ENCODE assay signal across 9 cellular contexts in the genomic region with DNA sequence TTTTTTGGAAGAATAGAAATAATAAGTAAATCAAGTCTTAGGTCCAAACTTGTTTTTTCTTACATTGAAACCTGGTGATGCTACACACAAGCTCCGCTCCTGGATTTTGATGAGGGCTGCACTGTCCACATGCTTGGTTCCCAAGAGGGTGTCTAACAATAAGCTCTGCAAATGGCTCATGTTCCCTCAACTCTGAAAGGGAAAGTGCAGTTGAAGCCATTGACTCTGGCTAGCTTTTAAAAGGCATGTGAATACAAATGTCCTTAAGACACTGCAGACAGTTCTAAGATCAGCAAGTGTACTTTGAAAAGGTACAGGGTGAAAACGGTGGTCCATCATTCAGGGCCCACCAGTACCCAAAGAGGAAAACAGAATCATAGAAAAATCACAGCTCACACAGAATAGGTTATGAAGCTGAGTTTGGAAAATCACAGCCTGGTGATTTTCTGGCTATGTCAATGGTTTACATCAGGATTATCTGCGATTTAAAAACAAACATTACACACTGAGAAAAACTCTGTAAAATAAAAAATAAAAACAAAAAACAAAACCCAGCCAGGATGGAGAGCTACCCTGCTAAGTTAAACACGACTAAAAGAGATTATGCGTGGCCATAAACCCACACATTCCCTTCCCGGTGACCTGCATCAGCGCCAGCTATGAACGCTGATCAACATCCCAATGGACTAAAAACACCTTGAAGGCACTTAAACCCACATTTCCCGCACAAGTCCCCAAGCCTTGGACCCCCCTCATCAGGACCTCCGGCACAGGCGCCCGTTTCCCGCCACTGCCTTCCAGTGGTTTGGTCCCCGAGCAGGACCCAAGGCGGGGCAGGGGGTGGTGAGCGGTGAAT. TPM values are rescaled to one million over a fixed set of nuclear protein-coding genes. Genes with fewer than 3 reads are reported as not detected.
DNase-seq lines count a peak whose midpoint lies in the region; ATAC-seq and TF ChIP-seq lines count a peak whose summit lies in the region.
"Had no signal": no experiment of that assay in that cellular context is flagged by ENCODE, and none has a peak within 500 bp of the region (broad histone marks: within the 10 kb centered on the region; RNA-seq: fewer than 3 reads in every experiment).

No MANE protein-coding gene starts in this region.

- H3F3A ChIP-seq in SU-DHL-6 (ENCODE audit: insufficient read depth): peaks cover 16% of the 10 kb centered on the region

- TF ChIP-seq POLR2A in sigmoid colon (IDR thresholded peaks at IDR 0.05): no peak

- H3K4me3 Mint-ChIP-seq in activated CD4-positive, alpha-beta T cell treated with anti-CD3 and anti-CD28 coated beads, Interleukin-2, amount 10 ng/mL, durations not matched to agents 7 days and 5 days: peak overlapping the region; percentile 79

- no peaks in the 10 kb centered on the region for H4K20me1 ChIP-seq in SU-DHL-6 (ENCODE audit: low read depth, low read length)

- H3K27ac Mint-ChIP-seq in activated CD4-positive, alpha-beta T cell treated with anti-CD3 and anti-CD28 coated beads, Interleukin-2, amount 10 ng/mL, durations not matched to agents 7 days and 5 days: peak overlapping the region; percentile 89

- H3K4me2 ChIP-seq in SU-DHL-6 (ENCODE audit: low read depth, low read length, poor library complexity, severe bottlenecking): peak overlapping the region; percentile 82

- TF ChIP-seq CTCF in SU-DHL-6 (IDR thresholded peaks at IDR 0.05; ENCODE audit: insufficient read depth, low read length, poor library complexity, severe bottlenecking) (no peak), fibroblast of the aortic adventitia (IDR thresholded peaks at IDR 0.05; ENCODE audit: insufficient read depth, low read length) (no peak), sigmoid colon (IDR thresholded peaks at IDR 0.05) (no peak)

- peak overlapping the region; percentile 82 for H2AFZ ChIP-seq in SU-DHL-6 (ENCODE audit: low read depth, low read length, severe bottlenecking)

- POLR2A ChIA-PET in activated CD4-positive, alpha-beta T cell treated with anti-CD3 and anti-CD28 coated beads, Interleukin-2, amount 10 ng/mL, durations not matched to agents 7 days and 5 days (lab: Charles Lee): no interaction called here

- H3K9me3 Mint-ChIP-seq in activated CD4-positive, alpha-beta T cell treated with anti-CD3 and anti-CD28 coated beads, Interleukin-2, amount 10 ng/mL, durations not matched to agents 7 days and 5 days: no peaks in the 10 kb centered on the region

- H3K36me3 ChIP-seq in SU-DHL-6 (ENCODE audit: low read length): no peaks in the 10 kb centered on the region
- H3K36me3 ChIP-seq in sigmoid colon: no peaks in the 10 kb centered on the region

- no peaks in the 10 kb centered on the region for H3K9me2 ChIP-seq in SU-DHL-6 (replicated peaks; ENCODE audit: insufficient read depth, low read length)

- H3K27ac ChIP-seq in SU-DHL-6 (ENCODE audit: low read depth, low read length): peak overlapping the region; percentile 56
- H3K27ac ChIP-seq in sigmoid colon: peak overlapping the region; percentile 88 to 94 (median 92)

- intact Hi-C loops in sigmoid colon (cut with DNase I): loop anchor here (2.0 to 10.0 kb wide), 4 partner anchors 38 to 672 kb away; partner anchors contain the start of genes CENPO, PTRHD1, SF3B6 and TP53I3

- peaks cover 9% of the 10 kb centered on the region for H3K79me2 ChIP-seq in SU-DHL-6 (ENCODE audit: insufficient read depth, low read length)

- TF ChIP-seq EP300 in sigmoid colon (IDR thresholded peaks at IDR 0.05): no peak

- CTCF ChIA-PET in activated CD4-positive, alpha-beta T cell treated with anti-CD3 and anti-CD28 coated beads, Interleukin-2, amount 10 ng/mL, durations not matched to agents 7 days and 5 days (lab: Charles Lee): interaction anchor here (0.7 to 2.5 kb wide), 4 partner anchors 10 to 39 kb away, joined by 3 to 6 read pairs (median 4); partner anchors contain the start of gene TP53I3

- H3K4me1 Mint-ChIP-seq in activated CD4-positive, alpha-beta T cell treated with anti-CD3 and anti-CD28 coated beads, Interleukin-2, amount 10 ng/mL, durations not matched to agents 7 days and 5 days: peaks cover 17% of the 10 kb centered on the region

- H3K27me3 Mint-ChIP-seq in activated CD4-positive, alpha-beta T cell treated with anti-CD3 and anti-CD28 coated beads, Interleukin-2, amount 10 ng/mL, durations not matched to agents 7 days and 5 days: peaks cover 3% of the 10 kb centered on the region

- H3K36me3 Mint-ChIP-seq in activated CD4-positive, alpha-beta T cell treated with anti-CD3 and anti-CD28 coated beads, Interleukin-2, amount 10 ng/mL, durations not matched to agents 7 days and 5 days (ENCODE audit: low read depth): peaks cover 3% of the 10 kb centered on the region

- H3K9ac ChIP-seq in SU-DHL-6 (ENCODE audit: low read length): peak overlapping the region; percentile 81

- 8 to 10% methylated on average over 16 of the region's 16 CpGs for WGBS in sigmoid colon, 2 donors

- H3K9me3 ChIP-seq in SU-DHL-6 (ENCODE audit: insufficient read depth, low read length) (no peaks in the 10 kb centered on the region), sigmoid colon (no peaks in the 10 kb centered on the region)

- no peak for DNase-seq in activated CD4-positive, alpha-beta T cell treated with anti-CD3 and anti-CD28 coated beads, Interleukin-2, amount 10 ng/mL, durations not matched to agents 7 days and 5 days
- no peak for DNase-seq in activated CD4-positive, alpha-beta T cell treated with anti-CD3 and anti-CD28 coated beads for 4 hours
- DNase-seq in fibroblast of the aortic adventitia (ENCODE audit: low read depth) (peak; percentile 18), sigmoid colon (no peak), GOT3 (lab: John Stamatoyannopoulos, UW) (no peak), NCI-H187 treated with DMSO at 0.1 percent for 48 hours (lab: John Stamatoyannopoulos, UW) (no peak)

- ATAC-seq in HG02642 (IDR thresholded peaks at IDR 0.05; ENCODE audit: poor library complexity, unreplicated experiment): no peak

- H3K4me3 ChIP-seq in SU-DHL-6 (ENCODE audit: insufficient read depth, low read length, poor library complexity, severe bottlenecking): peak overlapping the region; percentile 71
- peak overlapping the region; percentile 83 for H3K4me3 ChIP-seq in fibroblast of the aortic adventitia (ENCODE audit: low read depth, low read length)
- peak overlapping the region; percentile 46 to 68 (median 66) for H3K4me3 ChIP-seq in sigmoid colon

- H3K4me1 ChIP-seq in sigmoid colon: peaks cover 0 to 32% (median 15%) of the 10 kb centered on the region in 4 donors

- no peaks in the 10 kb centered on the region for H3K27me3 ChIP-seq in SU-DHL-6 (ENCODE audit: low read length)
- H3K27me3 ChIP-seq in sigmoid colon: no peaks in the 10 kb centered on the region

RNA-seq across cellular contexts. Expression of gene PFN4, which starts 0.6 kb away (rescaled TPM):
- not detected for total RNA-seq in activated CD4-positive, alpha-beta T cell treated with anti-CD3 and anti-CD28 coated beads, Interleukin-2, amount 10 ng/mL, durations not matched to agents 7 days and 5 days
- total RNA-seq in fibroblast of the aortic adventitia (ENCODE audit: low replicate concordance) (0.45 and 1.7 TPM in 2 replicates), sigmoid colon (1 to 10 TPM in 1 of 4 donors, not detected in 3; 1.9 TPM)
- under 1 TPM in 1 of 3 donors, not detected in 2; 0.12 TPM for polyA plus RNA-seq in sigmoid colon

RNA-seq across cellular contexts. Expression of gene FAM228B, which starts 0.7 kb away (rescaled TPM):
- 1 to 10 TPM; 7.9 to 8.7 TPM for total RNA-seq in activated CD4-positive, alpha-beta T cell treated with anti-CD3 and anti-CD28 coated beads, Interleukin-2, amount 10 ng/mL, durations not matched to agents 7 days and 5 days
- total RNA-seq in fibroblast of the aortic adventitia (ENCODE audit: low replicate concordance) (7.0 and 10.3 TPM in 2 replicates), sigmoid colon (10 to 100 TPM; 24.7 to 44.1 (median 37.2) TPM)
- 10 to 100 TPM in 1 of 3 donors, 1 to 10 TPM in 2; 1.4 to 11.4 (median 4.7) TPM for polyA plus RNA-seq in sigmoid colon

RNA-seq across cellular contexts. Expression of gene TP53I3, which starts 38.0 kb away (rescaled TPM):
- total RNA-seq in activated CD4-positive, alpha-beta T cell treated with anti-CD3 and anti-CD28 coated beads, Interleukin-2, amount 10 ng/mL, durations not matched to agents 7 days and 5 days: 1 to 10 TPM; 2.5 to 2.7 TPM
- total RNA-seq in fibroblast of the aortic adventitia (ENCODE audit: low replicate concordance) (22.3 and 38.7 TPM in 2 replicates), sigmoid colon (10 to 100 TPM in 2 of 4 donors, 1 to 10 TPM in 2; 3.6 to 27.7 (median 16.8) TPM)
- 100 to 1,000 TPM in 1 of 3 donors, 10 to 100 TPM in 2; 74.5 to 144 (median 88.3) TPM for polyA plus RNA-seq in sigmoid colon

RNA-seq across cellular contexts. Expression of gene SF3B6, which starts 46.5 kb away (rescaled TPM):
- 10 to 100 TPM; 82.3 to 88.5 TPM for total RNA-seq in activated CD4-positive, alpha-beta T cell treated with anti-CD3 and anti-CD28 coated beads, Interleukin-2, amount 10 ng/mL, durations not matched to agents 7 days and 5 days
- 162 and 191 TPM in 2 replicates for total RNA-seq in fibroblast of the aortic adventitia (ENCODE audit: low replicate concordance)
- total RNA-seq in sigmoid colon: 100 to 1,000 TPM in 3 of 4 donors, 10 to 100 TPM in 1; 95.6 to 140 (median 135) TPM
- 100 to 1,000 TPM; 163 to 255 (median 183) TPM for polyA plus RNA-seq in sigmoid colon

RNA-seq across cellular contexts. Expression of gene FAM228A, which starts 52.3 kb away (rescaled TPM):
- under 1 TPM in 1 of 2 experiments, not detected in 1; 0.23 TPM for total RNA-seq in activated CD4-positive, alpha-beta T cell treated with anti-CD3 and anti-CD28 coated beads, Interleukin-2, amount 10 ng/mL, durations not matched to agents 7 days and 5 days
- total RNA-seq in fibroblast of the aortic adventitia (ENCODE audit: low replicate concordance) (0.18 and 1.3 TPM in 2 replicates), sigmoid colon (1 to 10 TPM; 1.5 to 3.6 (median 2.0) TPM)
- polyA plus RNA-seq in sigmoid colon: under 1 TPM in 1 of 3 donors, not detected in 2; 0.23 TPM
- total RNA-seq: glomerular endothelial cell had no signal
